15 cellular contexts compared by ENCODE assay signal in the genomic region with DNA sequence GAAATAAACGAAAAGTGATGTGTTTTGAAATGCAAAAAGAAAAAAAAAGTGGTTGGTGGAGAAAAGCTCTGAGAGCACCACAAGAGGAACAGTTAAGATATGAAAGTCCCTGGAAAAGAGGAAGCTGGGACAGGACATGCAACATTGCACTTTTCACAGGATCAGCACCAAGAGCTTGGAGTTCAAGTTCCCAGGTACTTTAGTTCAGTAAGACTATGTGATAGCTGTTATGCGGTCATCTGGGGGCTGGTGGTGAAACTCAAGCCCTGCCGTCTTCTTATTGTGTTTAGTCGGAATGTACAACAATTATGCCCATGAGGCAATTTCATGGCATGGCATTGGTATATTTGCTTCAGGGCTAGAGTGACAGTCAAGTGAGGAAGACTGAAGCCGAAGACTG. TPM values are rescaled to one million over a fixed set of nuclear protein-coding genes. Genes with fewer than 3 reads are reported as not detected.
"Had no signal": no experiment of that assay in that cellular context is flagged by ENCODE, and none has a peak within 500 bp of the region (broad histone marks: within the 10 kb centered on the region; RNA-seq: fewer than 3 reads in every experiment).

No MANE protein-coding gene starts in this region.

- H3K27ac Mint-ChIP-seq: activated B cell treated with CpG ODN at 0.5 μM for 24 hours; activated CD4-positive, alpha-beta T cell treated with anti-CD3 and anti-CD28 coated beads, Interleukin-2, amount 10 ng/mL, durations not matched to agents 24 days and 14 days; activated T-helper 2 cell treated with anti-CD3 and anti-CD28 coated beads, Interferon-gamma antibody, Interleukin-2, Interleukin-4, amounts not matched to agents 10 μg/mL and 5 μg/mL and 100 μg/mL, durations not matched to agents 14 hours and 24 hours and 36 hours; naive thymus-derived CD4-positive, alpha-beta T cell; stimulated activated naive B cell treated with anti-CD40 and anti-IgM and Interleukin-4, amounts not matched to agents 10 μg/mL and 1 μg/mL and 100 μg/mL, for 72 hours had no signal

- H3K4me3 ChIP-seq: right atrium auricular region, smooth muscle cell, transverse colon had no signal

- H3K27me3 ChIP-seq: right atrium auricular region, transverse colon had no signal

- H3K4me3 Mint-ChIP-seq: activated B cell treated with CpG ODN at 0.5 μM for 24 hours; activated CD4-positive, alpha-beta T cell treated with anti-CD3 and anti-CD28 coated beads, Interleukin-2, amount 10 ng/mL, durations not matched to agents 24 days and 14 days; naive thymus-derived CD4-positive, alpha-beta T cell; stimulated activated naive B cell treated with anti-CD40 and anti-IgM and Interleukin-4, amounts not matched to agents 10 μg/mL and 1 μg/mL and 100 μg/mL, for 72 hours had no signal

- ATAC-seq: naive thymus-derived CD4-positive, alpha-beta T cell; stimulated activated naive B cell treated with anti-CD40 and anti-IgM and Interleukin-4, amounts not matched to agents 10 μg/mL and 1 μg/mL and 100 μg/mL, for 72 hours had no signal

- H3K27me3 Mint-ChIP-seq: activated B cell treated with CpG ODN at 0.5 μM for 24 hours had no signal

- H3K4me1 ChIP-seq: right atrium auricular region, transverse colon had no signal

- DNase-seq: activated B cell treated with CpG ODN at 0.5 μM for 24 hours; activated CD4-positive, alpha-beta T cell treated with anti-CD3 and anti-CD28 coated beads, Interleukin-2, amount 10 ng/mL, durations not matched to agents 24 days and 14 days; activated naive CD4-positive, alpha-beta T cell treated with anti-CD3 and anti-CD28 coated beads, Interleukin-2, amount 50 U/mL, for 16 hours; dermis blood vessel endothelial cell; kidney glomerular epithelial cell; naive thymus-derived CD4-positive, alpha-beta T cell; stimulated activated naive B cell treated with anti-CD40 and anti-IgM and Interleukin-4, amounts not matched to agents 10 μg/mL and 1 μg/mL and 100 μg/mL, for 72 hours; transverse colon had no signal

- H3K4me1 Mint-ChIP-seq: activated CD4-positive, alpha-beta T cell treated with anti-CD3 and anti-CD28 coated beads, Interleukin-2, amount 10 ng/mL, durations not matched to agents 24 days and 14 days had no signal

- H3K36me3 ChIP-seq: right atrium auricular region, transverse colon had no signal

- H3K27ac ChIP-seq: right atrium auricular region had no signal

- H3K9me3 ChIP-seq: right atrium auricular region, transverse colon had no signal

- H3K9me3 Mint-ChIP-seq: activated B cell treated with CpG ODN at 0.5 μM for 24 hours; activated CD4-positive, alpha-beta T cell treated with anti-CD3 and anti-CD28 coated beads, Interleukin-2, amount 10 ng/mL, durations not matched to agents 24 days and 14 days; activated T-helper 2 cell treated with anti-CD3 and anti-CD28 coated beads, Interferon-gamma antibody, Interleukin-2, Interleukin-4, amounts not matched to agents 10 μg/mL and 5 μg/mL and 100 μg/mL, durations not matched to agents 14 hours and 24 hours and 36 hours had no signal

- H3K36me3 Mint-ChIP-seq: naive thymus-derived CD4-positive, alpha-beta T cell had no signal

RNA-seq across cellular contexts. Expression of gene MS4A4A, which starts 17.0 kb away (rescaled TPM):
- total RNA-seq: activated CD4-positive, alpha-beta T cell treated with anti-CD3 and anti-CD28 coated beads, Interleukin-2, amount 10 ng/mL, durations not matched to agents 24 days and 14 days; activated CD8-positive, alpha-beta memory T cell treated with anti-CD3 and anti-CD28 coated beads for 36 hours; activated T-helper 2 cell treated with anti-CD3 and anti-CD28 coated beads, Interferon-gamma antibody, Interleukin-2, Interleukin-4, amounts not matched to agents 10 μg/mL and 5 μg/mL and 100 μg/mL, durations not matched to agents 14 hours and 24 hours and 36 hours; dermis blood vessel endothelial cell; epithelial cell of proximal tubule; glomerular endothelial cell; lung microvascular endothelial cell; smooth muscle cell had no signal
- polyA plus RNA-seq: naive thymus-derived CD4-positive, alpha-beta T cell; smooth muscle cell had no signal

RNA-seq across cellular contexts. Expression of gene MS4A4E, which starts 20.5 kb away (rescaled TPM):
- total RNA-seq: activated B cell treated with CpG ODN at 0.5 μM for 24 hours; activated CD4-positive, alpha-beta T cell treated with anti-CD3 and anti-CD28 coated beads, Interleukin-2, amount 10 ng/mL, durations not matched to agents 24 days and 14 days; activated CD8-positive, alpha-beta memory T cell treated with anti-CD3 and anti-CD28 coated beads for 36 hours; activated T-helper 2 cell treated with anti-CD3 and anti-CD28 coated beads, Interferon-gamma antibody, Interleukin-2, Interleukin-4, amounts not matched to agents 10 μg/mL and 5 μg/mL and 100 μg/mL, durations not matched to agents 14 hours and 24 hours and 36 hours; dermis blood vessel endothelial cell; epithelial cell of proximal tubule; glomerular endothelial cell; lung microvascular endothelial cell; smooth muscle cell had no signal
- polyA plus RNA-seq: naive thymus-derived CD4-positive, alpha-beta T cell; smooth muscle cell had no signal
